9 cellular contexts compared by ENCODE assay signal in the genomic region with DNA sequence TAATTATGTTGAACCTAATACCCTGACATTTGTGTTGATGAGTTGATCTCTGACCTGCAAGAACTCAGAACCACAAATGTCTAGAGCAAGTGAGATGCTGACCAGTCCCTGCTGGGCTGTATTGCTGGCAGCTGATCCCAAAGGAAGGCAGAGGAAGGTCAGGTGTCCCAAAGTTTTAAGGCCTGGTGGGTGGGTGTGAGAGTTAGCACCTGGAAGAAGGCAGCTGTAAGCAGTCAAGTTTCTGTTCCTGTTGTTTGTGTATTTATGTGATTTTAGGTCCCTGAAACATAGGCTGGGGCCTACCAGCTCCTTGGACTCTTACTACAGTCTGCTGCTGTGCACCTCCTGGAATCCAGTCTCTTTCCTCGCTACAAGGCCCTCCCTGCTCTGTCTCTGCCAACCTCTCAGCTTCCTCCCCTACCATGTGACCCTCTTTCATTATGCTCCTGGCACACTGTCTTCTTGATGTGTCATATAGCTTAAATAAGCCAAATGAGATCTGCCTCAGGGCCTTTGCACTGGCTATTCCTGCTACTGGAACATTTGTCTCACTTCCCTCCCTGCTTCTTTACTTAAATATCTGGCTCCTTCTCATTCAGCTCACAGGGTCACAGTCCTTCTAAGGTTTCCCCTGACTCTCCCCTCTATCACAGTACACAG. TPM values are rescaled to one million over a fixed set of nuclear protein-coding genes. Genes with fewer than 3 reads are reported as not detected.
DNase-seq lines count a peak whose midpoint lies in the region; ATAC-seq lines count a peak whose summit lies in the region.
"Had no signal": no experiment of that assay in that cellular context is flagged by ENCODE, and none has a peak within 500 bp of the region (broad histone marks: within the 10 kb centered on the region; RNA-seq: fewer than 3 reads in every experiment).

No MANE protein-coding gene starts in this region.

- H2AFZ ChIP-seq in trophoblast cell (ENCODE audit: insufficient read depth, low read length, poor library complexity): no peak overlapping the region

- H4K12ac ChIP-seq in trophoblast cell (ENCODE audit: low read depth, low read length): no peak overlapping the region

- H3K9me3 ChIP-seq in trophoblast cell (ENCODE audit: insufficient read depth, low read depth, low read length): no peaks in the 10 kb centered on the region
- H3K9me3 ChIP-seq: gastroesophageal sphincter had no signal

- H3K4ac ChIP-seq in trophoblast cell (ENCODE audit: low read depth, low read length): no peak overlapping the region

- no peak overlapping the region for H2AK5ac ChIP-seq in trophoblast cell (ENCODE audit: low read length)

- no peak overlapping the region for H3K9ac ChIP-seq in trophoblast cell (ENCODE audit: low read length)

- WGBS in trophoblast cell (ENCODE audit: extremely low coverage, insufficient coverage, insufficient read length): no CpG with 5 or more reads among the region's 1 CpG

- DNase-seq in NCI-H226 (peak; percentile 10), trophoblast cell (no peak), NCI-H2107 treated with DMSO at 0.1 percent for 48 hours (lab: John Stamatoyannopoulos, UW; ENCODE audit: unreplicated experiment) (no peak), NOMO-1 treated with DMSO at 0.1 percent for 48 hours (lab: John Stamatoyannopoulos, UW; ENCODE audit: unreplicated experiment) (no peak)
- no peak for DNase-seq in activated CD4-positive, alpha-beta T cell treated with anti-CD3 and anti-CD28 coated beads for 4 hours
- DNase-seq: amniotic stem cell had no signal

- no peak overlapping the region for H2BK5ac ChIP-seq in trophoblast cell (ENCODE audit: low read depth, low read length, poor library complexity)

- no peak overlapping the region for H2BK12ac ChIP-seq in trophoblast cell (ENCODE audit: low read length)

- no peaks in the 10 kb centered on the region for H3K79me2 ChIP-seq in trophoblast cell (ENCODE audit: control insufficient read depth, insufficient read depth, low read length, poor library complexity)

- H2BK120ac ChIP-seq in trophoblast cell (ENCODE audit: insufficient read depth, low read length, poor library complexity): no peak overlapping the region

- no peaks in the 10 kb centered on the region for H3K36me3 ChIP-seq in trophoblast cell (ENCODE audit: control insufficient read depth in 1 of 2, insufficient read depth in 2 of 2, low read length in 2 of 2)
- H3K36me3 ChIP-seq: gastroesophageal sphincter had no signal

- H3K4me2 ChIP-seq in trophoblast cell (ENCODE audit: low read length): no peak overlapping the region

- ATAC-seq in GM19395 (IDR thresholded peaks at IDR 0.05; ENCODE audit: unreplicated experiment) (peak; percentile 71), HG02763 (IDR thresholded peaks at IDR 0.05; ENCODE audit: unreplicated experiment) (peak; percentile 46)
- ATAC-seq: gastroesophageal sphincter had no signal

- peak overlapping the region; percentile 6 for H3K27ac ChIP-seq in trophoblast cell (ENCODE audit: low read depth, low read length)
- H3K27ac ChIP-seq: gastroesophageal sphincter had no signal

- H3K14ac ChIP-seq in trophoblast cell (ENCODE audit: low read length): no peak overlapping the region

- peaks cover 0 to 2% of the 10 kb centered on the region in 2 experiments for H3K4me1 ChIP-seq in trophoblast cell (ENCODE audit: control insufficient read depth in 1 of 2, insufficient read depth in 2 of 2, low read length in 2 of 2)
- H3K4me1 ChIP-seq: gastroesophageal sphincter had no signal

- no peaks in the 10 kb centered on the region for H3K27me3 ChIP-seq in trophoblast cell (ENCODE audit: insufficient read depth, low read length)
- H3K27me3 ChIP-seq: gastroesophageal sphincter had no signal

- no peak overlapping the region for H3K23ac ChIP-seq in trophoblast cell (ENCODE audit: low read length)

- H4K8ac ChIP-seq in trophoblast cell (ENCODE audit: low read depth, low read length): no peak overlapping the region

- H3K4me3 ChIP-seq in trophoblast cell (ENCODE audit: low read depth, low read length): no peak overlapping the region
- H3K4me3 ChIP-seq: gastroesophageal sphincter had no signal

- no peak overlapping the region for H3K18ac ChIP-seq in trophoblast cell (ENCODE audit: low read length)

- no peak overlapping the region for H4K91ac ChIP-seq in trophoblast cell (ENCODE audit: low read depth, low read length)

- no peaks in the 10 kb centered on the region for H3K79me1 ChIP-seq in trophoblast cell (ENCODE audit: low read length)

RNA-seq across cellular contexts. Expression of a gene that starts 31.0 kb away (rescaled TPM):
- 49.0 and 49.5 TPM in 2 replicates for polyA plus RNA-seq in trophoblast cell (2013)
